In the genomic region with DNA sequence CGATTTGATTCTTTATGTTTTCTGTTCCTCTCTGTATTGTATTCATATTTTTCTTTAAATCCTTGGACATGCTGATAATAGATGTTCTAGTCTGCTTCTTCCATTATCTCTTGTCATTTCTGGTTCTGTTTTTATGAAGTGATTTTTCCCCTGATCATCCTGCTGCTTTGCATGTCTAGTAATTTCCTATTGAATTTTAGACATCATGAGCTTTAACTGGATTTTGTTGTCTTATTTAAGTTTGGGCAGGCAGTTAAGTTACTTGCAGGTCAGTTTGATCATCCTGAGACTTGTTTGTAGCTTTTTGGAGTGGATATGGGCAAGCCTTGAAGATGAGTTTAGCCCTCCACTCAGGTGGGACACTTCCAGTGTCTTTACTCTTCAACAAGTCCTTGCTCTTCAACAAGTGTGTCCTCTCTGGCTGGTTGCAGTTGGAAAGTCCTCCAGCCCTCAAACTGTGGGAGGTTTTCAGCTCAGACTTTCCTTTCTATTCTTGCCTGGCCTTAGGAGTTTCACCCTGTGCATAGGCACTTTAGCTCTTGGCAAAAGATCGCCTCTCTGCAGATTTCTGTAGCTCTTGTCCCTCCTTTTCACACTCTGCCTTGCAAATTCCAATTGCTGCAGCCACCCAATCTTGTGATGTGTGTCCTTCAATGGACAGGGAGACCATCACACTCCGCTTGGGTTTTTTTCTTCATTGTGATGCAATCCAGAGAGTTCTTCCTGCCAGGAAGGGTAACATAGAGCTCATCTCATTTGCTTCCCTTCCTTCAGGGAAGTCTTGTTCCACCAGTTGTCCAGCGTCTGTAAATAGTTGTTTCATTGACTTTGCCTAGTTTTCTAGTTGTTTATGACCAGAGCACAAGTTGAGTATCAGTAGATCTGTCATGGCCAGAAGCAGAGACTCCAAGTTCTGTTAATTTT, we compare ENCODE assay signal across 14 cellular contexts.
"Had no signal": no experiment of that assay in that cellular context is flagged by ENCODE, and none has a peak within 500 bp of the region (broad histone marks: within the 10 kb centered on the region; RNA-seq: fewer than 3 reads in every experiment).

No MANE protein-coding gene starts in this region.

- H3K27ac ChIP-seq: body of pancreas, colonic mucosa, foreskin keratinocyte, prostate gland, upper lobe of right lung had no signal

- H3K4me3 Mint-ChIP-seq: nephron had no signal

- H3K36me3 ChIP-seq: colonic mucosa, prostate gland, upper lobe of right lung had no signal

- H3K4me1 ChIP-seq: body of pancreas, colonic mucosa, prostate gland, upper lobe of right lung had no signal

- DNase-seq: amygdala; body of pancreas; central memory CD4-positive, alpha-beta T cell; colonic mucosa; foreskin keratinocyte; occipital lobe; right cardiac atrium; small intestine; stimulated activated naive CD8-positive, alpha-beta T cell treated with anti-CD3 and anti-CD28 coated beads, Interleukin-15, Interleukin-2, amounts not matched to agents 100 U/mL and 50 U/mL, for 24 hours; upper lobe of right lung had no signal

- H3K27me3 ChIP-seq: body of pancreas, colonic mucosa, foreskin keratinocyte, upper lobe of right lung had no signal

- H3K4me3 ChIP-seq: body of pancreas, colonic mucosa, prostate gland, upper lobe of right lung had no signal

- H3K27ac Mint-ChIP-seq: activated naive CD4-positive, alpha-beta T cell treated with anti-CD3 and anti-CD28 coated beads, Interleukin-2, amount 50 U/mL, for 72 hours; activated T-helper 2 cell treated with anti-CD3 and anti-CD28 coated beads, Interferon-gamma antibody, Interleukin-2, Interleukin-4, amounts not matched to agents 10 μg/mL and 5 μg/mL and 100 μg/mL, durations not matched to agents 14 hours and 24 hours and 36 hours; nephron had no signal

- H3K9me3 ChIP-seq: body of pancreas, colonic mucosa, prostate gland, upper lobe of right lung had no signal
